Comparison of ENCODE assay signal across 16 cellular contexts in the genomic region with DNA sequence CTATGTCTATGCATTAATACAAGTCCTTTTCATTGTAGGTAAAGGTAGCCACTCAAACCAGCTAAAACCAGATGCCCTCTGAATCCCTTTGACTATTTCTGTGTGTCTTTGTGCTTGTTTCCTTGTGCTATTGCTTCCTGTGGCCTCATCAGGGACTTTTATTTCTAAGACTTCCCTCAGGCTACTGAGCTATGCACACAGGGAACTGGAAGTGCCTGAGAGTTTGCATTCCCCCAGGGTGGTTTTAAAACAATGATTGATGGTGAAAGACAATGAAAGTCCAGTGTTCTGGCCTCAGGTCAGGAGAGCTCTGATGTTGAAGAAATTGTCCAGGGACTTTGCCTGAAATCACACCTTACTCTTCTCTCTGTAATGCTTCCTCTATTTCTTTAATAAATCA.
"Had no signal": no experiment of that assay in that cellular context is flagged by ENCODE, and none has a peak within 500 bp of the region (broad histone marks: within the 10 kb centered on the region; RNA-seq: fewer than 3 reads in every experiment).

No MANE protein-coding gene starts in this region.

- DNase-seq: activated B cell treated with CpG ODN at 0.5 μM for 24 hours; activated CD4-positive, alpha-beta T cell treated with anti-CD3 and anti-CD28 coated beads, Interleukin-2, amount 10 ng/mL, durations not matched to agents 24 days and 14 days; activated CD8-positive, alpha-beta memory T cell treated with anti-CD3 and anti-CD28 coated beads, Interleukin-2, amount 50 U/mL, for 4 hours; activated CD8-positive, alpha-beta T cell treated with anti-CD3 and anti-CD28 coated beads, Interleukin-2, amount 10 ng/mL, durations not matched to agents 7 days and 5 days; activated effector memory CD4-positive, alpha-beta T cell treated with anti-CD3 and anti-CD28 coated beads, Interleukin-2, amount 50 U/mL, for 16 hours; activated T-cell treated with anti-CD3 and anti-CD28 coated beads, Interleukin-2, amount 50 U/mL, for 48 hours; caudate nucleus; hypothalamus; kidney glomerular epithelial cell; psoas muscle; right lobe of liver; stimulated activated naive CD8-positive, alpha-beta T cell treated with anti-CD3 and anti-CD28 coated beads, Interleukin-15, Interleukin-2, amounts not matched to agents 100 U/mL and 50 U/mL, for 24 hours; T-helper 17 cell; transverse colon had no signal

- ATAC-seq: activated CD8-positive, alpha-beta T cell treated with anti-CD3 and anti-CD28 coated beads, Interleukin-2, amount 10 ng/mL, durations not matched to agents 7 days and 5 days; activated naive CD4-positive, alpha-beta T cell treated with anti-CD3 and anti-CD28 coated beads, Interleukin-2, amount 50 U/mL, for 72 hours; esophagus mucosa; psoas muscle; right lobe of liver; stimulated activated naive CD8-positive, alpha-beta T cell treated with anti-CD3 and anti-CD28 coated beads, Interleukin-15, Interleukin-2, amounts not matched to agents 100 U/mL and 50 U/mL, for 24 hours; T-helper 17 cell had no signal
